8 cellular contexts compared by ENCODE assay signal in the genomic region with DNA sequence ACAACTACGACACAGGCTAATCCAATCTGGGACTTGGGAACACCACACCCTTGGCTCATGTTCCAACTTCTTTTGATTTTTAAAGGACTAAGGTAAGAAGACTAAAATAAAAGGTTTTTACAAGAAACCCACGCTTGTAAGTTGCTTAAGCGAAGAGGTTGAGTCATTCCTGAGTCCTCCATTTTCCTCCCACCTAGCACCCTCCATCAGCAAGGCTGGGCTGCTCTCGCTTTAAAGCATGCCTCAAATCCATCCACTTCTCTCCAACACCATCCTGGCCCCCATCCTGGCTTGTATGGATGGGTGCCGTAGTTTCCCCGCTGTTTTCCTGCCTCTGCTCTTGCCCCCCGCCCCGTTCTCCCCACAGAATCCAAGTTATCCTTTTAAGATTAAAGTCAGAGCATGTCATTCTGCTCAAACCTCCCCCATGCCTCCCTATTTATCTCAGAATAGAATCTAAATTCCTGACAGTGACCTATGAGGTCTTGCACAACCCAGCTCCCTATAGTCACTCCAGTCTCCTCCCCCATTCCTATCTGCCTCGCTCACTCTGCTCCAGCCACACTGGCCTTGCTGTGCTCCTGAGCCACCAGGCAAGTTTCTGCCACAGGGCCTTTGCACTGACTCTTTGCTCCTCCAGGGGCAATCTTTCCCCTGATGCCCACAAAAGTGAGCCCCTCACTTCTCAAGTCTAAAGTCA. TPM values are rescaled to one million over a fixed set of nuclear protein-coding genes. Genes with fewer than 3 reads are reported as not detected.
DNase-seq lines count a peak whose midpoint lies in the region; ATAC-seq and TF ChIP-seq lines count a peak whose summit lies in the region.

No MANE protein-coding gene starts in this region.

- H3K9me3 Mint-ChIP-seq in stimulated activated naive B cell treated with anti-CD40 and anti-IgM and Interleukin-4, amounts not matched to agents 10 μg/mL and 1 μg/mL and 100 μg/mL, for 72 hours: peaks cover 0 to 3% of the 10 kb centered on the region in 2 donors
- peaks cover 6% of the 10 kb centered on the region for H3K9me3 Mint-ChIP-seq in activated T-helper 1 cell treated with anti-CD3 and anti-CD28 coated beads, Interleukin-12 subunit alpha, Interleukin-12 subunit beta, Interleukin-2, Interleukin-4 antibody, amounts not matched to agents 30 ng/mL and 10 ng/mL and 1 ng/mL, durations not matched to agents 14 hours and 24 hours and 36 hours

- DNase-seq in T1000 (lab: John Stamatoyannopoulos, UW) (peak; percentile 63), foreskin melanocyte (peak; percentile 70), coronary artery (ENCODE audit: low spot score) (no peak), SHP77 treated with DMSO at 0.1 percent for 48 hours (lab: John Stamatoyannopoulos, UW) (no peak)
- no peak for DNase-seq in stimulated activated naive B cell treated with anti-CD40 and anti-IgM and Interleukin-4, amounts not matched to agents 10 μg/mL and 1 μg/mL and 100 μg/mL, for 72 hours
- DNase-seq in activated T-helper 1 cell treated with anti-CD3 and anti-CD28 coated beads, Interleukin-12 subunit alpha, Interleukin-12 subunit beta, Interleukin-2, Interleukin-4 antibody, amounts not matched to agents 30 ng/mL and 10 ng/mL and 1 ng/mL, durations not matched to agents 14 hours and 24 hours and 36 hours (ENCODE audit: low spot score): no peak

- H3K4me1 Mint-ChIP-seq in stimulated activated naive B cell treated with anti-CD40 and anti-IgM and Interleukin-4, amounts not matched to agents 10 μg/mL and 1 μg/mL and 100 μg/mL, for 72 hours: peaks cover 20 to 23% of the 10 kb centered on the region in 2 donors
- no peaks in the 10 kb centered on the region for H3K4me1 Mint-ChIP-seq in activated T-helper 1 cell treated with anti-CD3 and anti-CD28 coated beads, Interleukin-12 subunit alpha, Interleukin-12 subunit beta, Interleukin-2, Interleukin-4 antibody, amounts not matched to agents 30 ng/mL and 10 ng/mL and 1 ng/mL, durations not matched to agents 14 hours and 24 hours and 36 hours (ENCODE audit: low read depth)

- no peak overlapping the region for H3K4me3 ChIP-seq in HEK293 (ENCODE audit: low read depth, low read length)
- no peak overlapping the region for H3K4me3 ChIP-seq in coronary artery

- no peak overlapping the region for H3K4me3 Mint-ChIP-seq in stimulated activated naive B cell treated with anti-CD40 and anti-IgM and Interleukin-4, amounts not matched to agents 10 μg/mL and 1 μg/mL and 100 μg/mL, for 72 hours
- no peak overlapping the region for H3K4me3 Mint-ChIP-seq in activated T-helper 1 cell treated with anti-CD3 and anti-CD28 coated beads, Interleukin-12 subunit alpha, Interleukin-12 subunit beta, Interleukin-2, Interleukin-4 antibody, amounts not matched to agents 30 ng/mL and 10 ng/mL and 1 ng/mL, durations not matched to agents 14 hours and 24 hours and 36 hours

- POLR2A ChIA-PET in HEK293 (lab: Yijun Ruan, JAX): no interaction called here

- H3K4me1 ChIP-seq in HEK293 (ENCODE audit: control insufficient read depth, insufficient read depth, low read length): peaks cover 5% of the 10 kb centered on the region; the same call in 1 of the 2 replicates

- peaks cover 5 to 23% of the 10 kb centered on the region in 2 donors for H3K36me3 Mint-ChIP-seq in stimulated activated naive B cell treated with anti-CD40 and anti-IgM and Interleukin-4, amounts not matched to agents 10 μg/mL and 1 μg/mL and 100 μg/mL, for 72 hours
- H3K36me3 Mint-ChIP-seq in activated T-helper 1 cell treated with anti-CD3 and anti-CD28 coated beads, Interleukin-12 subunit alpha, Interleukin-12 subunit beta, Interleukin-2, Interleukin-4 antibody, amounts not matched to agents 30 ng/mL and 10 ng/mL and 1 ng/mL, durations not matched to agents 14 hours and 24 hours and 36 hours (ENCODE audit: low read depth): no peaks in the 10 kb centered on the region

- CTCF ChIA-PET in HEK293 (lab: Yijun Ruan, JAX): interaction anchor here (0.6 to 1.4 kb wide), 2 partner anchors 78 to 1022 kb away, joined by 4 read pairs; no protein-coding TSS in a partner anchor

- TF ChIP-seq CTCF in HEK293 (tag by site-specific recombination; IDR thresholded peaks at IDR 0.05) (no peak), coronary artery (IDR thresholded peaks at IDR 0.05) (no peak)

- peak overlapping the region; percentile 7 for H3K27ac Mint-ChIP-seq in stimulated activated naive B cell treated with anti-CD40 and anti-IgM and Interleukin-4, amounts not matched to agents 10 μg/mL and 1 μg/mL and 100 μg/mL, for 72 hours
- H3K27ac Mint-ChIP-seq in activated T-helper 1 cell treated with anti-CD3 and anti-CD28 coated beads, Interleukin-12 subunit alpha, Interleukin-12 subunit beta, Interleukin-2, Interleukin-4 antibody, amounts not matched to agents 30 ng/mL and 10 ng/mL and 1 ng/mL, durations not matched to agents 14 hours and 24 hours and 36 hours: no peak overlapping the region

- H3K27me3 Mint-ChIP-seq in stimulated activated naive B cell treated with anti-CD40 and anti-IgM and Interleukin-4, amounts not matched to agents 10 μg/mL and 1 μg/mL and 100 μg/mL, for 72 hours: no peaks in the 10 kb centered on the region
- no peaks in the 10 kb centered on the region for H3K27me3 Mint-ChIP-seq in activated T-helper 1 cell treated with anti-CD3 and anti-CD28 coated beads, Interleukin-12 subunit alpha, Interleukin-12 subunit beta, Interleukin-2, Interleukin-4 antibody, amounts not matched to agents 30 ng/mL and 10 ng/mL and 1 ng/mL, durations not matched to agents 14 hours and 24 hours and 36 hours (ENCODE audit: insufficient read depth)

- intact Hi-C loops in activated T-helper 1 cell treated with anti-CD3 and anti-CD28 coated beads, Interleukin-12 subunit alpha, Interleukin-12 subunit beta, Interleukin-2, Interleukin-4 antibody, amounts not matched to agents 30 ng/mL and 10 ng/mL and 1 ng/mL, durations not matched to agents 14 hours and 24 hours and 36 hours (cut with micrococcal nuclease): no loop called here

- H3K27ac ChIP-seq in HEK293 (ENCODE audit: extremely low read depth, low read depth, low read length) (no peak overlapping the region), coronary artery (no peak overlapping the region)

- H3K9me3 ChIP-seq in HEK293 (ENCODE audit: control insufficient read depth, insufficient read depth, low read depth, low read length): no peaks in the 10 kb centered on the region

- no peaks in the 10 kb centered on the region; a peak in 1 of 3 replicates for H3K36me3 ChIP-seq in HEK293 (ENCODE audit: control insufficient read depth in 2 of 2, insufficient read depth in 1 of 2, low read length in 2 of 2)

- no peak for ATAC-seq in stimulated activated naive B cell treated with anti-CD40 and anti-IgM and Interleukin-4, amounts not matched to agents 10 μg/mL and 1 μg/mL and 100 μg/mL, for 72 hours (replicated peaks)
- ATAC-seq in HG03354 (IDR thresholded peaks at IDR 0.05; ENCODE audit: poor library complexity, severe bottlenecking, unreplicated experiment): no peak

TF ChIP-seq in HEK293, 187 proteins besides CTCF, POLR2A, EP300 and RAD21 (continues in another document):
- TF ChIP-seq KLF16 (tag by site-specific recombination; IDR thresholded peaks at IDR 0.05): no peak
- TF ChIP-seq, protein P1, sequence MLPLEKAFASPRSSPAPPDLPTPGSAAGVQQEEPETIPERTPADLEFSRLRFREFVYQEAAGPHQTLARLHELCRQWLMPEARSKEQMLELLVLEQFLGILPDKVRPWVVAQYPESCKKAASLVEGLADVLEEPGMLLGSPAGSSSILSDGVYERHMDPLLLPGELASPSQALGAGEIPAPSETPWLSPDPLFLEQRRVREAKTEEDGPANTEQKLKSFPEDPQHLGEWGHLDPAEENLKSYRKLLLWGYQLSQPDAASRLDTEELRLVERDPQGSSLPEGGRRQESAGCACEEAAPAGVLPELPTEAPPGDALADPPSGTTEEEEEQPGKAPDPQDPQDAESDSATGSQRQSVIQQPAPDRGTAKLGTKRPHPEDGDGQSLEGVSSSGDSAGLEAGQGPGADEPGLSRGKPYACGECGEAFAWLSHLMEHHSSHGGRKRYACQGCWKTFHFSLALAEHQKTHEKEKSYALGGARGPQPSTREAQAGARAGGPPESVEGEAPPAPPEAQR (tag by site-specific recombination; IDR thresholded peaks at IDR 0.05): no peak
- TF ChIP-seq ZFHX2 (tag by site-specific recombination; conservative IDR thresholded peaks at IDR 0.05): peak; percentile 25; the same call in 1 of the 2 replicates
- TF ChIP-seq ZNF324 (tag by site-specific recombination; IDR thresholded peaks at IDR 0.05): 0 out of 2 replicates have a peak, but pooled peaks have one; percentile 28
- TF ChIP-seq ZNF621 (tag by site-specific recombination; IDR thresholded peaks at IDR 0.05): no peak
- TF ChIP-seq ZNF623 (tag by site-specific recombination; IDR thresholded peaks at IDR 0.05): peak; percentile 99
- TF ChIP-seq EGR2 (tag by site-specific recombination; IDR thresholded peaks at IDR 0.05; ENCODE audit: low read depth): no peak
- TF ChIP-seq YY2 (tag by site-specific recombination; IDR thresholded peaks at IDR 0.05): no peak
- TF ChIP-seq, protein P2, sequence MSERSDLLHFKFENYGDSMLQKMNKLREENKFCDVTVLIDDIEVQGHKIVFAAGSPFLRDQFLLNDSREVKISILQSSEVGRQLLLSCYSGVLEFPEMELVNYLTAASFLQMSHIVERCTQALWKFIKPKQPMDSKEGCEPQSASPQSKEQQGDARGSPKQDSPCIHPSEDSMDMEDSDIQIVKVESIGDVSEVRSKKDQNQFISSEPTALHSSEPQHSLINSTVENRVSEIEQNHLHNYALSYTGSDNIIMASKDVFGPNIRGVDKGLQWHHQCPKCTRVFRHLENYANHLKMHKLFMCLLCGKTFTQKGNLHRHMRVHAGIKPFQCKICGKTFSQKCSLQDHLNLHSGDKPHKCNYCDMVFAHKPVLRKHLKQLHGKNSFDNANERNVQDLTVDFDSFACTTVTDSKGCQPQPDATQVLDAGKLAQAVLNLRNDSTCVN (tag by site-specific recombination; optimal IDR thresholded peaks at IDR 0.05): no peak

RNA-seq across cellular contexts. Expression of a gene that starts 34.5 kb away (rescaled TPM):
- total RNA-seq in activated T-helper 1 cell treated with anti-CD3 and anti-CD28 coated beads, Interleukin-12 subunit alpha, Interleukin-12 subunit beta, Interleukin-2, Interleukin-4 antibody, amounts not matched to agents 30 ng/mL and 10 ng/mL and 1 ng/mL, durations not matched to agents 14 hours and 24 hours and 36 hours: 17.9 and 18.5 TPM in 2 replicates

Comparison
In these comparisons a context has a peak if more than half of its experiments do, and no peak if none do; other contexts are left out.
1. DNase-seq: peak in T1000 (single experiment) and foreskin melanocyte (single experiment); none in stimulated activated naive B cell treated with anti-CD40 and anti-IgM and Interleukin-4, amounts not matched to agents 10 μg/mL and 1 μg/mL and 100 μg/mL, for 72 hours (single experiment), activated T-helper 1 cell treated with anti-CD3 and anti-CD28 coated beads, Interleukin-12 subunit alpha, Interleukin-12 subunit beta, Interleukin-2, Interleukin-4 antibody, amounts not matched to agents 30 ng/mL and 10 ng/mL and 1 ng/mL, durations not matched to agents 14 hours and 24 hours and 36 hours (single experiment), coronary artery (single experiment) and SHP77 treated with DMSO at 0.1 percent for 48 hours (single experiment).